8 cellular contexts compared by ENCODE assay signal in genomic region chr12:120262852-120263724, GRCh38. TPM values are rescaled to one million over a fixed set of nuclear protein-coding genes. Genes with fewer than 3 reads are reported as not detected.
A peak's percentile ranks its signal among the peaks of the same experiment; 100 is the strongest.
DNase-seq lines count a peak whose midpoint lies in the region; ATAC-seq and TF ChIP-seq lines count a peak whose summit lies in the region.

No MANE protein-coding gene starts in this region.

- CTCF ChIA-PET in CD8-positive, alpha-beta memory T cell (lab: Charles Lee), result interaction anchor here (3.7 to 34.4 kb wide), 4 partner anchors 11 to 62 kb away, joined by 19 to 727 read pairs (median 133); partner anchors contain the start of gene RPLP0
- CTCF ChIA-PET in activated CD4-positive, alpha-beta memory T cell treated with anti-CD3 and anti-CD28 coated beads for 36 hours (lab: Charles Lee), result interaction anchor here (0.8 to 11.4 kb wide), 9 partner anchors 9 to 62 kb away, joined by 3 to 614 read pairs (median 25); partner anchors contain the start of genes RNU4-2, RPLP0 and SIRT4

- peaks cover 63 to 74% (median 64%) of the 10 kb centered on the region in 3 donors for H3K4me1 Mint-ChIP-seq in CD8-positive, alpha-beta memory T cell
- H3K4me1 Mint-ChIP-seq in activated CD4-positive, alpha-beta memory T cell treated with anti-CD3 and anti-CD28 coated beads for 36 hours (ENCODE audit: low read depth), result peaks cover 56% of the 10 kb centered on the region

- H3K27ac ChIP-seq in CD8-positive, alpha-beta memory T cell (ENCODE audit: low read depth, low read length), result peak overlapping the region; percentile 34
- peak overlapping the region; percentile 55 for H3K27ac ChIP-seq in rectal smooth muscle tissue (ENCODE audit: low read depth, low read length)

- H3K27me3 ChIP-seq in CD8-positive, alpha-beta memory T cell (ENCODE audit: insufficient read depth, low read length, poor library complexity, severe bottlenecking), result no peaks in the 10 kb centered on the region
- H3K27me3 ChIP-seq in rectal smooth muscle tissue (ENCODE audit: control insufficient read depth, insufficient read depth, low read length), result no peaks in the 10 kb centered on the region

- H3K36me3 ChIP-seq in CD8-positive, alpha-beta memory T cell (ENCODE audit: insufficient read depth, low read length), result peaks cover 3% of the 10 kb centered on the region
- H3K36me3 ChIP-seq in rectal smooth muscle tissue (ENCODE audit: control insufficient read depth, insufficient read depth, low read length), result no peaks in the 10 kb centered on the region

- peak overlapping the region; percentile 97 for H3K4me3 ChIP-seq in CD8-positive, alpha-beta memory T cell (ENCODE audit: low read length)
- H3K4me3 ChIP-seq in foreskin fibroblast (ENCODE audit: low read depth in 1 of 2, low read length in 2 of 2) (peak overlapping the region; percentile 88 to 93), rectal smooth muscle tissue (ENCODE audit: low read length) (peak overlapping the region; percentile 82)

- DNase-seq in CD8-positive, alpha-beta memory T cell, result no peak
- DNase-seq in activated CD4-positive, alpha-beta memory T cell treated with anti-CD3 and anti-CD28 coated beads for 36 hours, result no peak
- DNase-seq in foreskin fibroblast (peak in 1 of 2 donors; percentile 77), DMS153 treated with DMSO at 0.1 percent for 48 hours (lab: John Stamatoyannopoulos, UW; ENCODE audit: unreplicated experiment) (no peak)
- no peak for DNase-seq in activated CD4-positive, CD25-positive, alpha-beta regulatory T cell treated with anti-CD3 and anti-CD28 coated beads, Interleukin-2, amount 50 U/mL, for 72 hours

- no peak for ATAC-seq in GM19324 (IDR thresholded peaks at IDR 0.05; ENCODE audit: low FRiP score, unreplicated experiment)
- ATAC-seq in HG03521 (IDR thresholded peaks at IDR 0.05; ENCODE audit: unreplicated experiment), result no peak

- peak overlapping the region; percentile 63 to 98 (median 91) for H3K27ac Mint-ChIP-seq in CD8-positive, alpha-beta memory T cell
- peak overlapping the region; percentile 66 for H3K27ac Mint-ChIP-seq in activated CD4-positive, alpha-beta memory T cell treated with anti-CD3 and anti-CD28 coated beads for 36 hours

- POLR2A ChIA-PET in CD8-positive, alpha-beta memory T cell (lab: Charles Lee), result interaction anchor here (0.5 to 6.7 kb wide), 6 partner anchors 12 to 62 kb away, joined by 3 to 101 read pairs (median 10); partner anchors contain the start of genes RNU4-1, RNU4-2 and RPLP0
- POLR2A ChIA-PET in activated CD4-positive, alpha-beta memory T cell treated with anti-CD3 and anti-CD28 coated beads for 36 hours (lab: Charles Lee), result interaction anchor here (0.9 to 4.0 kb wide), 10 partner anchors 13 to 66 kb away, joined by 3 to 45 read pairs (median 8); partner anchors contain the start of genes RNU4-1, RNU4-2 and RPLP0

- H3K27me3 Mint-ChIP-seq in CD8-positive, alpha-beta memory T cell, result peaks cover 0 to 2% of the 10 kb centered on the region in 2 donors
- H3K27me3 Mint-ChIP-seq in activated CD4-positive, alpha-beta memory T cell treated with anti-CD3 and anti-CD28 coated beads for 36 hours, result no peaks in the 10 kb centered on the region

- no peaks in the 10 kb centered on the region for H3K9me3 ChIP-seq in CD8-positive, alpha-beta memory T cell (ENCODE audit: low read length)

- peaks cover 0 to 31% (median 12%) of the 10 kb centered on the region in 3 donors for H3K36me3 Mint-ChIP-seq in CD8-positive, alpha-beta memory T cell
- H3K36me3 Mint-ChIP-seq in activated CD4-positive, alpha-beta memory T cell treated with anti-CD3 and anti-CD28 coated beads for 36 hours, result no peaks in the 10 kb centered on the region

- peak overlapping the region; percentile 22 for H3K9ac ChIP-seq in rectal smooth muscle tissue (ENCODE audit: low read length)

- peaks cover 0 to 2% (median 0%) of the 10 kb centered on the region in 5 donors for H3K9me3 Mint-ChIP-seq in CD8-positive, alpha-beta memory T cell
- no peaks in the 10 kb centered on the region for H3K9me3 Mint-ChIP-seq in activated CD4-positive, alpha-beta memory T cell treated with anti-CD3 and anti-CD28 coated beads for 36 hours

- no peak for TF ChIP-seq CTCF in foreskin fibroblast (IDR thresholded peaks at IDR 0.05; ENCODE audit: low read depth, low read length)

- H3K4me1 ChIP-seq in CD8-positive, alpha-beta memory T cell (ENCODE audit: insufficient read depth, low read length), result peaks cover 69% of the 10 kb centered on the region
- peaks cover 32% of the 10 kb centered on the region for H3K4me1 ChIP-seq in rectal smooth muscle tissue (ENCODE audit: control insufficient read depth, insufficient read depth, low read length)

- peak overlapping the region; percentile 82 to 98 (median 94) for H3K4me3 Mint-ChIP-seq in CD8-positive, alpha-beta memory T cell
- H3K4me3 Mint-ChIP-seq in activated CD4-positive, alpha-beta memory T cell treated with anti-CD3 and anti-CD28 coated beads for 36 hours, result peak overlapping the region; percentile 80

- intact Hi-C loops in activated CD4-positive, alpha-beta memory T cell treated with anti-CD3 and anti-CD28 coated beads for 36 hours (cut with micrococcal nuclease), result loop anchor here (1.0 to 5.0 kb wide), 2 partner anchors 11 to 146 kb away; partner anchors contain the start of gene RAB35

RNA-seq across cellular contexts. Expression of gene PXN, which starts 2.4 kb away (rescaled TPM):
- 10 to 100 TPM; 33.7 to 35.9 TPM for total RNA-seq in CD8-positive, alpha-beta memory T cell
- polyA plus RNA-seq in CD8-positive, alpha-beta memory T cell, result 146 TPM
- 10 to 100 TPM; 74.0 to 75.0 TPM for total RNA-seq in activated CD4-positive, alpha-beta memory T cell treated with anti-CD3 and anti-CD28 coated beads for 36 hours

RNA-seq across cellular contexts. Expression of gene RNU4-2, which starts 28.6 kb away (rescaled TPM):
- 1,000 to 10,000 TPM; 1,831 to 1,935 TPM for total RNA-seq in CD8-positive, alpha-beta memory T cell
- polyA plus RNA-seq in CD8-positive, alpha-beta memory T cell, result 44.9 TPM
- 1,000 to 10,000 TPM; 2,395 to 2,750 TPM for total RNA-seq in activated CD4-positive, alpha-beta memory T cell treated with anti-CD3 and anti-CD28 coated beads for 36 hours

RNA-seq across cellular contexts. Expression of gene RNU4-1, which starts 29.9 kb away (rescaled TPM):
- total RNA-seq in CD8-positive, alpha-beta memory T cell, result 100 to 1,000 TPM; 628 to 678 TPM
- polyA plus RNA-seq in CD8-positive, alpha-beta memory T cell, result not detected
- 1,000 to 10,000 TPM; 1,180 to 1,201 TPM for total RNA-seq in activated CD4-positive, alpha-beta memory T cell treated with anti-CD3 and anti-CD28 coated beads for 36 hours

RNA-seq across cellular contexts. Expression of gene SIRT4, which starts 39.0 kb away (rescaled TPM):
- 1 to 10 TPM; 1.8 to 1.9 TPM for total RNA-seq in CD8-positive, alpha-beta memory T cell
- polyA plus RNA-seq in CD8-positive, alpha-beta memory T cell, result 0.68 TPM
- 1 to 10 TPM; 1.8 to 2.0 TPM for total RNA-seq in activated CD4-positive, alpha-beta memory T cell treated with anti-CD3 and anti-CD28 coated beads for 36 hours
